20 cellular contexts compared by ENCODE assay signal in the genomic region with DNA sequence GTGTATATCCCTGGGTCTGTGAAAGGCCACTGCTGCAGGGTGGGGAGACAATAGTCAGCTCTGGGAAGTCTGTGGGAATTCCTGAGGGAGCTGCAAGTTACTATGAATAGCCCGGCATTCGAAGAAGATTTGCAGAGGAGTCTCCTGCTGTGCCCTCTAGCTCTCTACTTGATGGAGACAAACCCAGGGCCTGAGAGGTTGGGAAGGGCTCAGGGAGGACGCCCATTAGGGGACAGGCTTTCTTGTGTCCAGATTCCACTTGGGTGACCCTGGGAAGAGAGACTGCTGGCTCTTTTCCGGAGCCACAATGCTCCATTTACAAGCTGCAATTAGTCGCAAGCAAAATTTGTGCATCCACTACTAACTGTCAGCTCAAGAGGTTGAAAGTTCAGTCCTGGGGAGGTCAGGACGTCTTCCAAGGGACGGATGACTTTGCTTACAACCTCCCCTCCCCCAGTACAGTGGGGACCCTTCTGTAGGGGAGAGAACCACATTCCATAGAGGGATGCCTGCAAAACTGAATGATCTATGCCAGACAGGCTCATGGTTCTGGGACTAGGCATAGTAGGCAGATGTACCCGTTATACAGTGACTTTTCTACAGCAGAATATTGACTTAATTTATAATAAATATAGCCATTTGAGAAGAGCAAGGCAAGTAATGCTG. TPM values are rescaled to one million over a fixed set of nuclear protein-coding genes. Genes with fewer than 3 reads are reported as not detected.
DNase-seq lines count a peak whose midpoint lies in the region; ATAC-seq lines count a peak whose summit lies in the region.
"Had no signal": no experiment of that assay in that cellular context is flagged by ENCODE, and none has a peak within 500 bp of the region (broad histone marks: within the 10 kb centered on the region; RNA-seq: fewer than 3 reads in every experiment).

No MANE protein-coding gene starts in this region.

- no peak overlapping the region for H3K9ac ChIP-seq in iPS-20b (ENCODE audit: low read depth, low read length)

- no peaks in the 10 kb centered on the region for H3K36me3 ChIP-seq in iPS-20b (ENCODE audit: insufficient read depth, low read depth, low read length)
- H3K36me3 ChIP-seq: pancreas, spleen, tibial artery had no signal

- peak overlapping the region; percentile 45; the same call in 1 of the 2 replicates for H3K4me3 ChIP-seq in iPS-20b (ENCODE audit: low read length)
- H3K4me3 ChIP-seq: mucosa of descending colon, pancreas, spleen, tibial artery had no signal

- ATAC-seq in HG03095 (IDR thresholded peaks at IDR 0.05; ENCODE audit: unreplicated experiment) (no peak), GM21723 (IDR thresholded peaks at IDR 0.05; ENCODE audit: unreplicated experiment) (no peak)
- ATAC-seq: activated T-helper 17 cell treated with anti-CD3 and anti-CD28 coated beads, Interleukin-2, amount 50 U/mL, for 72 hours; mucosa of descending colon; stimulated activated effector memory CD8-positive, alpha-beta T cell treated with anti-CD3 and anti-CD28 coated beads, Interleukin-12 subunit alpha, Interleukin-12 subunit beta, amount 100 ng/mL, for 72 hours had no signal

- no peak overlapping the region for H3K27ac ChIP-seq in iPS-20b (ENCODE audit: low read length)
- H3K27ac ChIP-seq: 22Rv1, C4-2B, pancreas, spleen, tibial artery had no signal

- DNase-seq in DMS 273 (lab: John Stamatoyannopoulos, UW; ENCODE audit: unreplicated experiment) (peak; percentile 30), DMS 273 treated with DMSO at 0.1 percent for 48 hours (lab: John Stamatoyannopoulos, UW) (no peak), SK-MEL-5 (ENCODE audit: low read depth, low spot score) (peak; percentile 50), retina (peak; percentile 78), AG08395 (ENCODE audit: low spot score) (no peak)
- DNase-seq: activated B cell treated with CpG ODN at 0.5 μM for 24 hours, DMS79 treated with DMSO at 0.1 percent for 48 hours, foreskin fibroblast, mucosa of descending colon, pancreas, spleen, tibial artery had no signal

- peaks cover 9% of the 10 kb centered on the region; the same call in 1 of the 2 replicates for H3K4me1 ChIP-seq in iPS-20b (ENCODE audit: insufficient read depth, low read length)
- H3K4me1 ChIP-seq: pancreas, spleen, tibial artery had no signal

- no peaks in the 10 kb centered on the region for H3K9me3 ChIP-seq in iPS-20b (ENCODE audit: insufficient read depth, low read depth, low read length)
- H3K9me3 ChIP-seq: mucosa of descending colon, pancreas, spleen, tibial artery had no signal

- in situ Hi-C loops in SK-MEL-5 (cut with HindIII; ENCODE audit: low pct_unique_long_range_greater_than_20kb, low sequenced_read_pairs): no loop called here

- no peaks in the 10 kb centered on the region; the same call in 1 of the 2 replicates for H3K27me3 ChIP-seq in iPS-20b (ENCODE audit: insufficient read depth, low read length)
- H3K27me3 ChIP-seq: pancreas had no signal

RNA-seq across cellular contexts. Expression of gene PHOX2B, which starts 48.2 kb away (rescaled TPM):
- total RNA-seq in SK-MEL-5 (2014; rRNA removed; shearing (Covaris generic)): not detected in 2 replicates
- polyA plus RNA-seq in SK-MEL-5 (2015; cell fraction: cytosol; rRNA removed): not detected in 2 replicates
- polyA plus RNA-seq in SK-MEL-5 (2015; cell fraction: nucleus; rRNA removed): not detected in 2 replicates
- total RNA-seq: activated B cell treated with CpG ODN at 0.5 μM for 24 hours; activated T-helper 17 cell treated with anti-CD3 and anti-CD28 coated beads, Interleukin-2, amount 50 U/mL, for 72 hours; pancreas; spleen; T-helper 1 cell treated with Interleukin-12 subunit alpha and Interleukin-12 subunit beta and Interleukin-4 antibody, amounts not matched to agents 30 ng/mL and 1 ng/mL, for 36 hours had no signal

Comparison
In these comparisons a context has a peak if more than half of its experiments do, and no peak if none do; other contexts are left out.
1. DNase-seq: peak in DMS 273 (single experiment), SK-MEL-5 (single experiment) and retina (single experiment); none in DMS 273 treated with DMSO at 0.1 percent for 48 hours (single experiment) and AG08395 (single experiment).